ENCODE assay signal across 1 cellular context in the genomic region with DNA sequence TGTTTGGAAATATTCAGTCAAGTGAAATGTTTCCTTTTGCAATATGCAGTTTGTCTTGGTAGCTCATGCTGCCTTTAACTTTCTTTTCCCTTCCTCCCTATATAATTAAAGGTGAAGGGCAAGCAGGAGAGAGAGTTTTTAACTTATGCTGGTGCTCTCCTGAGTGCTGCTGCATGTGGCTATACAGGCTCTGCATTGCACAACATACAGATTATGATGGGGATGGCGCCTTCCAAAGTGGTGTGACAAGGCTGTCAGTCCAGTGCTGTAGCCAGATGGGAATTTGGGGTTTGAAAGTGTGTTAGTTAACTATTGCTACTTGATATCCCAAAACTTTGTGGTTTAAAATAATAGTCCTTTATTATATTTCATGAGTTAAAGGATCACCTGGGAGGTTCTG.
TF ChIP-seq lines count a peak whose summit lies in the region.

No MANE protein-coding gene starts in this region.

TF ChIP-seq in WTC11, 78 proteins besides CTCF, POLR2A, EP300 and RAD21 (continued from another document):
- TF ChIP-seq, protein P1, sequence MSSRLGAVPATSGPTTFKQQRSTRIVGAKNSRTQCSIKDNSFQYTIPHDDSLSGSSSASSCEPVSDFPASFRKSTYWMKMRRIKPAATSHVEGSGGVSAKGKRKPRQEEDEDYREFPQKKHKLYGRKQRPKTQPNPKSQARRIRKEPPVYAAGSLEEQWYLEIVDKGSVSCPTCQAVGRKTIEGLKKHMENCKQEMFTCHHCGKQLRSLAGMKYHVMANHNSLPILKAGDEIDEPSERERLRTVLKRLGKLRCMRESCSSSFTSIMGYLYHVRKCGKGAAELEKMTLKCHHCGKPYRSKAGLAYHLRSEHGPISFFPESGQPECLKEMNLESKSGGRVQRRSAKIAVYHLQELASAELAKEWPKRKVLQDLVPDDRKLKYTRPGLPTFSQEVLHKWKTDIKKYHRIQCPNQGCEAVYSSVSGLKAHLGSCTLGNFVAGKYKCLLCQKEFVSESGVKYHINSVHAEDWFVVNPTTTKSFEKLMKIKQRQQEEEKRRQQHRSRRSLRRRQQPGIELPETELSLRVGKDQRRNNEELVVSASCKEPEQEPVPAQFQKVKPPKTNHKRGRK (CRISPR knock-in tag; IDR thresholded peaks at IDR 0.05; ENCODE audit: borderline replicate concordance) = no peak
- TF ChIP-seq NR3C1 (CRISPR knock-in tag; conservative IDR thresholded peaks at IDR 0.05; ENCODE audit: low read depth) (no peak), ZNF423 (CRISPR knock-in tag; IDR thresholded peaks at IDR 0.05) (no peak)
